7 cellular contexts compared by ENCODE assay signal in genomic region chr5:143182901-143183820, GRCh38.
DNase-seq lines count a peak whose midpoint lies in the region; ATAC-seq and TF ChIP-seq lines count a peak whose summit lies in the region.

No MANE protein-coding gene starts in this region.

- intact Hi-C loops in dorsolateral prefrontal cortex (cut with DNase I) = no loop called here

- H3K27ac ChIP-seq in dorsolateral prefrontal cortex = peak overlapping the region in 46 of 59 donors; percentile 3 to 85 (median 46)

- TF ChIP-seq CTCF in dorsolateral prefrontal cortex (IDR thresholded peaks at IDR 0.05 in 54 of 56, conservative IDR thresholded peaks at IDR 0.05 in 2 of 56; ENCODE audit: low read depth in 1 of 56, partially characterized antibody in 56 of 56) = peak in 1 of 56 donors; percentile 2

- ATAC-seq in GM18870 (IDR thresholded peaks at IDR 0.05; ENCODE audit: unreplicated experiment) = peak; percentile 67
- peak; percentile 62 for ATAC-seq in HG02623 (IDR thresholded peaks at IDR 0.05; ENCODE audit: unreplicated experiment)

- H3K4me3 ChIP-seq in dorsolateral prefrontal cortex = no peak overlapping the region

- no peaks in the 10 kb centered on the region for H3K27me3 ChIP-seq in dorsolateral prefrontal cortex

- peak; percentile 19 for DNase-seq in RPMI7951 (ENCODE audit: low read depth)
- DNase-seq in dorsolateral prefrontal cortex = peak in 8 of 10 donors; percentile 38 to 86 (median 74)
- DNase-seq in stimulated activated CD4-positive, alpha-beta T cell treated with anti-CD3 and anti-CD28 coated beads, Interleukin-4, amount 100 ng/mL, for 48 hours (ENCODE audit: low read depth in 2 of 2) = peak; percentile 45 to 70
- DNase-seq in globus pallidus (ENCODE audit: low spot score) = no peak
- no peak for DNase-seq in NCI-H510A (lab: John Stamatoyannopoulos, UW)

Comparison
In these comparisons a context has a peak if more than half of its experiments do, and no peak if none do; other contexts are left out.
1. DNase-seq: peak in RPMI7951 (single experiment), dorsolateral prefrontal cortex (8 of 10) and stimulated activated CD4-positive, alpha-beta T cell treated with anti-CD3 and anti-CD28 coated beads, Interleukin-4, amount 100 ng/mL, for 48 hours (2 of 2); none in globus pallidus (single experiment) and NCI-H510A (single experiment).